27 cellular contexts compared by ENCODE assay signal in genomic region chr20:32772046-32772445, GRCh38. TPM values are rescaled to one million over a fixed set of nuclear protein-coding genes. Genes with fewer than 3 reads are reported as not detected.
A peak's percentile ranks its signal among the peaks of the same experiment; 100 is the strongest.
DNase-seq lines count a peak whose midpoint lies in the region; TF ChIP-seq lines count a peak whose summit lies in the region.
"Had no signal": no experiment of that assay in that cellular context is flagged by ENCODE, and none has a peak within 500 bp of the region (broad histone marks: within the 10 kb centered on the region; RNA-seq: fewer than 3 reads in every experiment).

No MANE protein-coding gene starts in this region.

- peaks cover 79% of the 10 kb centered on the region for H3K4me1 ChIP-seq in KMS-11 (ENCODE audit: low read depth, poor library complexity, severe bottlenecking)
- no peaks in the 10 kb centered on the region for H3K4me1 ChIP-seq in uterus
- H3K4me1 ChIP-seq: ascending aorta had no signal

- peaks cover 35% of the 10 kb centered on the region for H3K4me1 Mint-ChIP-seq in activated naive CD4-positive, alpha-beta T cell treated with anti-CD3 and anti-CD28 coated beads for 36 hours (ENCODE audit: low read depth)
- peaks cover 11% of the 10 kb centered on the region for H3K4me1 Mint-ChIP-seq in dendritic cell treated with granulocyte-macrophage colony-stimulating factor and Interleukin-4, amounts not matched to agents 40 ng/mL and 50 ng/mL, for 4 days (ENCODE audit: low read depth)
- H3K4me1 Mint-ChIP-seq in progenitor cell of endocrine pancreas (ENCODE audit: low read depth) (peaks cover 15% of the 10 kb centered on the region), MCF 10A (ENCODE audit: insufficient read depth, unreplicated experiment) (peaks cover 17% of the 10 kb centered on the region)
- H3K4me1 Mint-ChIP-seq: B cell, naive B cell had no signal

- H3K36me3 Mint-ChIP-seq in activated naive CD4-positive, alpha-beta T cell treated with anti-CD3 and anti-CD28 coated beads for 36 hours (ENCODE audit: low read depth): no peaks in the 10 kb centered on the region
- H3K36me3 Mint-ChIP-seq in dendritic cell treated with granulocyte-macrophage colony-stimulating factor and Interleukin-4, amounts not matched to agents 40 ng/mL and 50 ng/mL, for 4 days (ENCODE audit: low read depth): no peaks in the 10 kb centered on the region
- no peaks in the 10 kb centered on the region for H3K36me3 Mint-ChIP-seq in progenitor cell of endocrine pancreas (ENCODE audit: insufficient read depth)
- H3K36me3 Mint-ChIP-seq in MCF 10A (ENCODE audit: insufficient read depth, unreplicated experiment): no peaks in the 10 kb centered on the region
- H3K36me3 Mint-ChIP-seq: mesothelial cell of epicardium; naive B cell; stimulated activated naive B cell treated with anti-CD40 and anti-IgM and Interleukin-4, amounts not matched to agents 10 μg/mL and 1 μg/mL and 100 μg/mL, for 72 hours had no signal

- H3K9me3 Mint-ChIP-seq in activated naive CD4-positive, alpha-beta T cell treated with anti-CD3 and anti-CD28 coated beads for 36 hours: no peaks in the 10 kb centered on the region
- H3K9me3 Mint-ChIP-seq in dendritic cell treated with granulocyte-macrophage colony-stimulating factor and Interleukin-4, amounts not matched to agents 40 ng/mL and 50 ng/mL, for 4 days: no peaks in the 10 kb centered on the region
- H3K9me3 Mint-ChIP-seq in progenitor cell of endocrine pancreas (ENCODE audit: low read depth) (no peaks in the 10 kb centered on the region), MCF 10A (ENCODE audit: unreplicated experiment) (no peaks in the 10 kb centered on the region)
- H3K9me3 Mint-ChIP-seq: activated CD4-positive, alpha-beta T cell treated with anti-CD3 and anti-CD28 coated beads, Interleukin-2, amount 10 ng/mL, durations not matched to agents 7 days and 5 days; activated T-cell treated with anti-CD3 and anti-CD28 coated beads, Interleukin-2, amount 50 U/mL, for 72 hours; mesothelial cell of epicardium; naive B cell; stimulated activated naive B cell treated with anti-CD40 and anti-IgM and Interleukin-4, amounts not matched to agents 10 μg/mL and 1 μg/mL and 100 μg/mL, for 72 hours had no signal

- BruUV-seq in MCF 10A (replicated peaks; lab: Mats Ljungman, UMichigan): no TSS peak

- no peak overlapping the region for H2AFZ ChIP-seq in KMS-11 (ENCODE audit: low read depth)

- peak; percentile 37 for DNase-seq in activated naive CD4-positive, alpha-beta T cell treated with anti-CD3 and anti-CD28 coated beads for 36 hours
- DNase-seq in activated naive CD4-positive, alpha-beta T cell (lab: John Stamatoyannopoulos, UW): no peak
- DNase-seq in progenitor cell of endocrine pancreas (ENCODE audit: low spot score, unreplicated experiment): no peak
- DNase-seq in MCF 10A (ENCODE audit: unreplicated experiment): no peak
- DNase-seq in NCI-H446 (lab: John Stamatoyannopoulos, UW): no peak
- no peak for DNase-seq in uterus
- DNase-seq: activated CD4-positive, alpha-beta T cell treated with anti-CD3 and anti-CD28 coated beads, Interleukin-2, amount 10 ng/mL, durations not matched to agents 7 days and 5 days; activated naive CD4-positive, alpha-beta T cell treated with anti-CD3 and anti-CD28 coated beads, Interleukin-2, amount 50 U/mL, for 16 hours; activated T-cell treated with anti-CD3 and anti-CD28 coated beads, Interleukin-2, amount 50 U/mL, for 72 hours; cortex of kidney; HCEC 1CT; islet precursor cell; Karpas-422; MV-4-11; naive B cell; NCI-H524; occipital lobe; SIG-M5; stimulated activated CD4-positive, alpha-beta T cell treated with anti-CD3 and anti-CD28 coated beads, Interleukin-15, amount 100 ng/mL, for 24 hours; stimulated activated naive B cell treated with anti-CD40 and anti-IgM and Interleukin-4, amounts not matched to agents 10 μg/mL and 1 μg/mL and 100 μg/mL, for 72 hours; SW 1271 had no signal

- no peak overlapping the region for H3K27ac Mint-ChIP-seq in activated naive CD4-positive, alpha-beta T cell treated with anti-CD3 and anti-CD28 coated beads for 36 hours
- peak overlapping the region; percentile 22 for H3K27ac Mint-ChIP-seq in dendritic cell treated with granulocyte-macrophage colony-stimulating factor and Interleukin-4, amounts not matched to agents 40 ng/mL and 50 ng/mL, for 4 days
- peak overlapping the region; percentile 15 for H3K27ac Mint-ChIP-seq in progenitor cell of endocrine pancreas
- H3K27ac Mint-ChIP-seq in MCF 10A (ENCODE audit: low read depth, unreplicated experiment): no peak overlapping the region
- H3K27ac Mint-ChIP-seq: activated CD4-positive, alpha-beta T cell treated with anti-CD3 and anti-CD28 coated beads, Interleukin-2, amount 10 ng/mL, durations not matched to agents 7 days and 5 days; activated T-cell treated with anti-CD3 and anti-CD28 coated beads, Interleukin-2, amount 50 U/mL, for 72 hours; B cell; mesothelial cell of epicardium; naive B cell; stimulated activated naive B cell treated with anti-CD40 and anti-IgM and Interleukin-4, amounts not matched to agents 10 μg/mL and 1 μg/mL and 100 μg/mL, for 72 hours had no signal

- H3K27me3 ChIP-seq in KMS-11 (ENCODE audit: insufficient read depth, low read depth) (no peaks in the 10 kb centered on the region), uterus (no peaks in the 10 kb centered on the region)
- H3K27me3 ChIP-seq: ascending aorta, cardiac muscle cell had no signal

- no peak overlapping the region for H3K4me3 ChIP-seq in KMS-11 (IDR thresholded peaks at IDR 0.05; ENCODE audit: insufficient read depth, low read depth, low read length)
- H3K4me3 ChIP-seq in uterus: no peak overlapping the region
- H3K4me3 ChIP-seq: ascending aorta, cardiac muscle cell had no signal

- H3K36me3 ChIP-seq in KMS-11 (ENCODE audit: insufficient read depth) (0 out of 2 replicates have a peak, but pooled peaks cover 7% of the 10 kb centered on the region), uterus (no peaks in the 10 kb centered on the region)
- H3K36me3 ChIP-seq: ascending aorta, cardiac muscle cell had no signal

- peak overlapping the region; percentile 19 for H3K4me2 ChIP-seq in KMS-11

- H3K79me2 ChIP-seq in KMS-11 (ENCODE audit: insufficient read depth, low read depth): peaks cover 98% of the 10 kb centered on the region

- intact Hi-C loops in activated naive CD4-positive, alpha-beta T cell treated with anti-CD3 and anti-CD28 coated beads for 36 hours (cut with micrococcal nuclease): no loop called here
- intact Hi-C loops in dendritic cell treated with granulocyte-macrophage colony-stimulating factor and Interleukin-4, amounts not matched to agents 40 ng/mL and 50 ng/mL, for 4 days (cut with micrococcal nuclease): no loop called here
- intact Hi-C loops in MCF 10A (cut with micrococcal nuclease) (no loop called here), uterus (cut with DNase I; ENCODE audit: low total_unique reads) (no loop called here)

- no peaks in the 10 kb centered on the region for H4K20me1 ChIP-seq in KMS-11 (ENCODE audit: insufficient read depth)

- TF ChIP-seq POLR2A in uterus (IDR thresholded peaks at IDR 0.05): no peak

- no peaks in the 10 kb centered on the region for H3K9me3 ChIP-seq in uterus
- H3K9me3 ChIP-seq: ascending aorta had no signal

- POLR2A ChIA-PET in MCF 10A (lab: Yijun Ruan, JAX): no interaction called here

- H3K27ac ChIP-seq in KMS-11 (peak overlapping the region; percentile 61; the same call in 1 of the 2 replicates), uterus (no peak overlapping the region)
- H3K27ac ChIP-seq: ascending aorta, cardiac muscle cell had no signal

- H3K27me3 Mint-ChIP-seq in activated naive CD4-positive, alpha-beta T cell treated with anti-CD3 and anti-CD28 coated beads for 36 hours (ENCODE audit: low read depth): no peaks in the 10 kb centered on the region
- H3K27me3 Mint-ChIP-seq in dendritic cell treated with granulocyte-macrophage colony-stimulating factor and Interleukin-4, amounts not matched to agents 40 ng/mL and 50 ng/mL, for 4 days: no peaks in the 10 kb centered on the region
- H3K27me3 Mint-ChIP-seq in progenitor cell of endocrine pancreas (no peaks in the 10 kb centered on the region), MCF 10A (ENCODE audit: insufficient read depth, unreplicated experiment) (no peaks in the 10 kb centered on the region)
- H3K27me3 Mint-ChIP-seq: activated CD4-positive, alpha-beta T cell treated with anti-CD3 and anti-CD28 coated beads, Interleukin-2, amount 10 ng/mL, durations not matched to agents 7 days and 5 days; B cell; naive B cell; stimulated activated naive B cell treated with anti-CD40 and anti-IgM and Interleukin-4, amounts not matched to agents 10 μg/mL and 1 μg/mL and 100 μg/mL, for 72 hours had no signal

- no peak for TF ChIP-seq CTCF in KMS-11 (conservative IDR thresholded peaks at IDR 0.05; ENCODE audit: low read depth, low read length)
- TF ChIP-seq CTCF in progenitor cell of endocrine pancreas (IDR thresholded peaks at IDR 0.05; ENCODE audit: unreplicated experiment): no peak
- no peak for TF ChIP-seq CTCF in MCF 10A (IDR thresholded peaks at IDR 0.05; ENCODE audit: unreplicated experiment)
- TF ChIP-seq CTCF in uterus (IDR thresholded peaks at IDR 0.05): no peak

- H3K9ac ChIP-seq in KMS-11: no peak overlapping the region

- CTCF ChIA-PET in activated naive CD4-positive, alpha-beta T cell treated with anti-CD3 and anti-CD28 coated beads for 36 hours (lab: Charles Lee): no interaction called here
- CTCF ChIA-PET in MCF 10A (lab: Yijun Ruan, JAX): interaction anchor here (0.6 kb wide), 1 partner anchor 276 kb away, joined by 4 read pairs; no protein-coding TSS in a partner anchor

- no peak overlapping the region for H3K4me3 Mint-ChIP-seq in activated naive CD4-positive, alpha-beta T cell treated with anti-CD3 and anti-CD28 coated beads for 36 hours
- no peak overlapping the region for H3K4me3 Mint-ChIP-seq in dendritic cell treated with granulocyte-macrophage colony-stimulating factor and Interleukin-4, amounts not matched to agents 40 ng/mL and 50 ng/mL, for 4 days
- H3K4me3 Mint-ChIP-seq in progenitor cell of endocrine pancreas (ENCODE audit: low read depth) (no peak overlapping the region), MCF 10A (ENCODE audit: unreplicated experiment) (no peak overlapping the region)
- H3K4me3 Mint-ChIP-seq: activated CD4-positive, alpha-beta T cell treated with anti-CD3 and anti-CD28 coated beads, Interleukin-2, amount 10 ng/mL, durations not matched to agents 7 days and 5 days; activated T-cell treated with anti-CD3 and anti-CD28 coated beads, Interleukin-2, amount 50 U/mL, for 72 hours; B cell; mesothelial cell of epicardium; naive B cell; stimulated activated naive B cell treated with anti-CD40 and anti-IgM and Interleukin-4, amounts not matched to agents 10 μg/mL and 1 μg/mL and 100 μg/mL, for 72 hours had no signal

RNA-seq across cellular contexts. Expression of gene DNMT3B, which starts 9.9 kb away (rescaled TPM):
- 1 to 10 TPM; 2.0 to 2.2 TPM for total RNA-seq in activated naive CD4-positive, alpha-beta T cell treated with anti-CD3 and anti-CD28 coated beads for 36 hours
- 15.4 and 15.9 TPM in 2 replicates for total RNA-seq in progenitor cell of endocrine pancreas
- total RNA-seq in MCF 10A (2022): 1.3 and 2.0 TPM in 2 replicates
- 1 to 10 TPM in 2 of 4 donors, under 1 TPM in 2; 0.26 to 5.0 (median 1.2) TPM for total RNA-seq in uterus

RNA-seq across cellular contexts. Expression of gene COMMD7, which starts 28.8 kb away (rescaled TPM):
- 10 to 100 TPM; 33.8 to 36.6 TPM for total RNA-seq in activated naive CD4-positive, alpha-beta T cell treated with anti-CD3 and anti-CD28 coated beads for 36 hours
- total RNA-seq in progenitor cell of endocrine pancreas (69.8 and 70.1 TPM in 2 replicates), MCF 10A (2022) (24.1 and 28.3 TPM in 2 replicates), uterus (10 to 100 TPM; 11.3 to 31.6 (median 25.4) TPM)

RNA-seq across cellular contexts. Expression of gene MAPRE1, which starts 47.7 kb away (rescaled TPM):
- 100 to 1,000 TPM; 119 to 127 TPM for total RNA-seq in activated naive CD4-positive, alpha-beta T cell treated with anti-CD3 and anti-CD28 coated beads for 36 hours
- total RNA-seq in progenitor cell of endocrine pancreas (171 and 177 TPM in 2 replicates), MCF 10A (2022) (94.9 and 117 TPM in 2 replicates), uterus (100 to 1,000 TPM in 2 of 4 donors, 10 to 100 TPM in 2; 44.8 to 112 (median 101) TPM)

Comparison
In these comparisons a context has a peak if more than half of its experiments do, and no peak if none do; other contexts are left out.
1. H3K27ac Mint-ChIP-seq: peak in dendritic cell treated with granulocyte-macrophage colony-stimulating factor and Interleukin-4, amounts not matched to agents 40 ng/mL and 50 ng/mL, for 4 days (single experiment) and progenitor cell of endocrine pancreas (single experiment); none in activated naive CD4-positive, alpha-beta T cell treated with anti-CD3 and anti-CD28 coated beads for 36 hours (single experiment) and MCF 10A (single experiment).